ENCODE assay signal across 16 cellular contexts in the genomic region with DNA sequence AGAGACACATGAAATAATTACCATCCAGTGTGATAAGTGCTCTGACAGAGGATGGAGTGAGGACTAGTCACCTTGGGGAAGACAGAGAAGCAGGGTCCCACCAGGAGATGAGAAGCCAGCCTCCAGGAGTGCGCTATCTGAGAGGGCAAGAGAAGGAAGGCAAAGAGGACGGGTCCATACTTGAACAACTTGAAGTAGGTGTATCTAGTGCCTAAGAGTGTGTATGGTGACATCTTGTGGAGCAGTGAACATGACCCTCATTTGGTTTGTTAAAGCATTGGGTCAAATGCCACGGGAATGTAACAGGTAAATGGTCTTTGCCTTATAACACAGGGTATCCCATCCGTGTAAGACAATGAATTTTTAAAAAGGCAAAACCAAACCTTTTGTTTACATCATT. TPM values are rescaled to one million over a fixed set of nuclear protein-coding genes. Genes with fewer than 3 reads are reported as not detected.
DNase-seq lines count a peak whose midpoint lies in the region; ATAC-seq and TF ChIP-seq lines count a peak whose summit lies in the region.
"Had no signal": no experiment of that assay in that cellular context is flagged by ENCODE, and none has a peak within 500 bp of the region (broad histone marks: within the 10 kb centered on the region; RNA-seq: fewer than 3 reads in every experiment).

No MANE protein-coding gene starts in this region.

- peaks cover 57% of the 10 kb centered on the region for H3K4me1 Mint-ChIP-seq in activated T-helper 2 cell treated with anti-CD3 and anti-CD28 coated beads, Interferon-gamma antibody, Interleukin-2, Interleukin-4, amounts not matched to agents 10 μg/mL and 5 μg/mL and 100 μg/mL, durations not matched to agents 14 hours and 24 hours and 36 hours (ENCODE audit: low read depth)

- H3K27ac Mint-ChIP-seq in activated T-helper 2 cell treated with anti-CD3 and anti-CD28 coated beads, Interferon-gamma antibody, Interleukin-2, Interleukin-4, amounts not matched to agents 10 μg/mL and 5 μg/mL and 100 μg/mL, durations not matched to agents 14 hours and 24 hours and 36 hours, result peak overlapping the region; percentile 99

- H3K9me3 ChIP-seq in spleen (no peaks in the 10 kb centered on the region), gastroesophageal sphincter (no peaks in the 10 kb centered on the region)
- H3K9me3 ChIP-seq: body of pancreas, heart right ventricle had no signal

- TF ChIP-seq CTCF in spleen (IDR thresholded peaks at IDR 0.05 in 8 of 11, conservative IDR thresholded peaks at IDR 0.05 in 3 of 11) (no peak), gastroesophageal sphincter (IDR thresholded peaks at IDR 0.05) (no peak)

- peak overlapping the region; percentile 91 for H3K4me3 Mint-ChIP-seq in activated T-helper 2 cell treated with anti-CD3 and anti-CD28 coated beads, Interferon-gamma antibody, Interleukin-2, Interleukin-4, amounts not matched to agents 10 μg/mL and 5 μg/mL and 100 μg/mL, durations not matched to agents 14 hours and 24 hours and 36 hours (ENCODE audit: low read depth)
- H3K4me3 Mint-ChIP-seq: neural progenitor cell had no signal

- WGBS in spleen, 5 donors, result 73 to 80% (median 77%) methylated on average over 4 of the region's 4 CpGs
- WGBS in gastroesophageal sphincter (ENCODE audit: low coverage in 1 of 2), 2 donors, result 91% methylated on average over 4 of the region's 4 CpGs

- H3K27ac ChIP-seq in spleen, result peak overlapping the region in 7 of 8 donors; percentile 33 to 76 (median 58)
- H3K27ac ChIP-seq in gastroesophageal sphincter, result no peak overlapping the region
- H3K27ac ChIP-seq: body of pancreas, neural progenitor cell had no signal

- DNase-seq in activated CD4-positive, CD25-positive, alpha-beta regulatory T cell treated with anti-CD3 and anti-CD28 coated beads, Interleukin-2, amount 50 U/mL, for 72 hours, result no peak
- no peak for DNase-seq in activated T-helper 2 cell treated with anti-CD3 and anti-CD28 coated beads, Interferon-gamma antibody, Interleukin-2, Interleukin-4, amounts not matched to agents 10 μg/mL and 5 μg/mL and 100 μg/mL, durations not matched to agents 14 hours and 24 hours and 36 hours (ENCODE audit: low spot score)
- DNase-seq in spleen (no peak), amygdala (lab: John Stamatoyannopoulos, UW) (no peak)
- DNase-seq in stimulated activated CD4-positive, alpha-beta T cell treated with anti-CD3 and anti-CD28 coated beads, Interleukin-4, amount 100 ng/mL, for 24 hours, result no peak
- DNase-seq: 8988T, DMS 273 treated with DMSO at 0.1 percent for 48 hours, NCI-H2171, OCI-M1 had no signal

- no peaks in the 10 kb centered on the region for H3K27me3 Mint-ChIP-seq in activated T-helper 2 cell treated with anti-CD3 and anti-CD28 coated beads, Interferon-gamma antibody, Interleukin-2, Interleukin-4, amounts not matched to agents 10 μg/mL and 5 μg/mL and 100 μg/mL, durations not matched to agents 14 hours and 24 hours and 36 hours (ENCODE audit: low read depth)

- peaks cover 22 to 98% (median 42%) of the 10 kb centered on the region in 6 donors for H3K4me1 ChIP-seq in spleen
- peaks cover 0 to 4% (median 0%) of the 10 kb centered on the region in 3 donors for H3K4me1 ChIP-seq in gastroesophageal sphincter

- TF ChIP-seq EP300 in gastroesophageal sphincter (IDR thresholded peaks at IDR 0.05), result no peak

- H3K4me3 ChIP-seq in spleen (no peak overlapping the region), gastroesophageal sphincter (no peak overlapping the region)
- H3K4me3 ChIP-seq: body of pancreas, heart right ventricle, neural progenitor cell had no signal

- H3K9me3 Mint-ChIP-seq in activated T-helper 2 cell treated with anti-CD3 and anti-CD28 coated beads, Interferon-gamma antibody, Interleukin-2, Interleukin-4, amounts not matched to agents 10 μg/mL and 5 μg/mL and 100 μg/mL, durations not matched to agents 14 hours and 24 hours and 36 hours, result no peaks in the 10 kb centered on the region
- H3K9me3 Mint-ChIP-seq: neural progenitor cell had no signal

- intact Hi-C loops in activated T-helper 2 cell treated with anti-CD3 and anti-CD28 coated beads, Interferon-gamma antibody, Interleukin-2, Interleukin-4, amounts not matched to agents 10 μg/mL and 5 μg/mL and 100 μg/mL, durations not matched to agents 14 hours and 24 hours and 36 hours (cut with micrococcal nuclease), result no loop called here
- intact Hi-C loops in spleen (cut with DNase I; ENCODE audit: low total_unique reads), result no loop called here

- H3K36me3 ChIP-seq in spleen, result no peaks in the 10 kb centered on the region
- peaks cover 0 to 28% of the 10 kb centered on the region in 2 donors for H3K36me3 ChIP-seq in gastroesophageal sphincter
- H3K36me3 ChIP-seq: neural progenitor cell had no signal

- ATAC-seq in activated CD4-positive, CD25-positive, alpha-beta regulatory T cell treated with anti-CD3 and anti-CD28 coated beads, Interleukin-2, amount 50 U/mL, for 24 hours, result peak; percentile 2 to 10
- ATAC-seq in GM21723 (IDR thresholded peaks at IDR 0.05; ENCODE audit: unreplicated experiment) (peak; percentile 28), gastroesophageal sphincter (no peak)
- ATAC-seq: body of pancreas, left colon had no signal

- TF ChIP-seq POLR2A in spleen (IDR thresholded peaks at IDR 0.05) (no peak), gastroesophageal sphincter (IDR thresholded peaks at IDR 0.05) (no peak)

- peaks cover 96% of the 10 kb centered on the region for H3K36me3 Mint-ChIP-seq in activated T-helper 2 cell treated with anti-CD3 and anti-CD28 coated beads, Interferon-gamma antibody, Interleukin-2, Interleukin-4, amounts not matched to agents 10 μg/mL and 5 μg/mL and 100 μg/mL, durations not matched to agents 14 hours and 24 hours and 36 hours (ENCODE audit: low read depth)

- H3K27me3 ChIP-seq in spleen (replicated peaks in 1 of 7) (no peaks in the 10 kb centered on the region), gastroesophageal sphincter (no peaks in the 10 kb centered on the region)
- H3K27me3 ChIP-seq: body of pancreas, heart right ventricle had no signal

RNA-seq across cellular contexts. Expression of a gene that starts 39.8 kb away (rescaled TPM):
- total RNA-seq in activated T-helper 2 cell treated with anti-CD3 and anti-CD28 coated beads, Interferon-gamma antibody, Interleukin-2, Interleukin-4, amounts not matched to agents 10 μg/mL and 5 μg/mL and 100 μg/mL, durations not matched to agents 14 hours and 24 hours and 36 hours, result 53.1 and 54.4 TPM in 2 replicates
- 10 to 100 TPM; 14.4 to 24.7 (median 20.0) TPM for total RNA-seq in spleen
- 10 to 100 TPM; 22.2 to 34.3 (median 28.5) TPM for polyA plus RNA-seq in spleen
- 10 to 100 TPM; 17.0 to 37.4 (median 25.4) TPM for total RNA-seq in gastroesophageal sphincter

Comparison
In these comparisons a context has a peak if more than half of its experiments do, and no peak if none do; other contexts are left out.
1. H3K27ac ChIP-seq: peak in spleen (7 of 8); none in gastroesophageal sphincter (0 of 4).